ENCODE assay signal across 22 cellular contexts in the genomic region with DNA sequence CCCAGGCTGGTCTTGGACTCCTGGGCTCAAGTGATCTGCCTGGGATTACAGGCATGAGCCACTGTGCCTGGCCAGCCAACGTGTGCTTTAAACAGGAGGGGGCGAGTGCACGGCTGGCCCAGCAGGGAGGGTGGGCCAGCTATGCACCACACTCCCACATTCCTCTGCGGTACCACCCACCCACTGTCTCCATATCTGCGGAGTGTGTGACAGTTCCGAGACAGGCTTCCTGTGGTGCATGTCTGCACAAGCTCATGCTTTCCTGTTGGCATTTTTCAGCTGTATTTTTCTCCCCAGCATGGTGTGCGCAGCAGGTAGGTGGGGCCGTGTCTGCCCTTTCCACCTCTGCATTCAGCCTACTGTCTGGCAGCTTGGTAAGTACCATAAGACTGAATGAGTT.
"Had no signal": no experiment of that assay in that cellular context is flagged by ENCODE, and none has a peak within 500 bp of the region (broad histone marks: within the 10 kb centered on the region; RNA-seq: fewer than 3 reads in every experiment).

No MANE protein-coding gene starts in this region.

- H3K4me1 Mint-ChIP-seq: activated B cell treated with CpG ODN at 0.5 μM for 24 hours had no signal

- H3K79me2 ChIP-seq: hepatocyte had no signal

- H3K36me3 ChIP-seq: brain microvascular endothelial cell, lower lobe of right lung, right atrium auricular region, tibial artery had no signal

- H2AFZ ChIP-seq: hepatocyte had no signal

- H3K27ac Mint-ChIP-seq: activated B cell treated with CpG ODN at 0.5 μM for 24 hours; activated CD4-positive, alpha-beta memory T cell treated with anti-CD3 and anti-CD28 coated beads for 36 hours; nephron; T-helper 2 cell treated with Interferon-gamma antibody and Interleukin-4, amounts not matched to agents 5 μg/mL and 100 μg/mL, for 36 hours had no signal

- H3K4me3 Mint-ChIP-seq: activated B cell treated with CpG ODN at 0.5 μM for 24 hours; activated CD4-positive, alpha-beta memory T cell treated with anti-CD3 and anti-CD28 coated beads for 36 hours; nephron; T-helper 2 cell treated with Interferon-gamma antibody and Interleukin-4, amounts not matched to agents 5 μg/mL and 100 μg/mL, for 36 hours had no signal

- FAIRE-seq: islet of Langerhans, TTC549 had no signal

- H3K27me3 ChIP-seq: brain microvascular endothelial cell, hepatocyte, right atrium auricular region, tibial artery had no signal

- H3K4me1 ChIP-seq: lower lobe of right lung, right atrium auricular region, tibial artery had no signal

- H3K4me2 ChIP-seq: hepatocyte, SK-N-SH had no signal

- H3K9me3 ChIP-seq: lower lobe of right lung, right atrium auricular region, SK-N-SH had no signal

- H3K4me3 ChIP-seq: coronary artery, hepatocyte, lower lobe of right lung, right atrium auricular region, tibial artery had no signal

- H3K27ac ChIP-seq: brain microvascular endothelial cell, coronary artery, hepatocyte, lower lobe of right lung, right atrium auricular region, tibial artery had no signal

- H3K9ac ChIP-seq: SK-N-SH had no signal

- DNase-seq: activated B cell treated with CpG ODN at 0.5 μM for 24 hours; activated CD4-positive, alpha-beta memory T cell treated with anti-CD3 and anti-CD28 coated beads for 36 hours; activated CD4-positive, alpha-beta T cell treated with anti-CD3 and anti-CD28 coated beads for 4 hours; activated naive CD4-positive, alpha-beta T cell treated with anti-CD3 and anti-CD28 coated beads, Interleukin-2, amount 50 U/mL, for 16 hours; activated T-cell treated with anti-CD3 and anti-CD28 coated beads, Interleukin-2, amount 50 U/mL, for 1 hour; aorta; brain microvascular endothelial cell; left colon; lower lobe of right lung; midbrain; SK-N-SH; stimulated activated CD4-positive, alpha-beta T cell treated with anti-CD3 and anti-CD28 coated beads, Interleukin-2, amount 100 ng/mL, for 24 hours; stimulated activated naive CD8-positive, alpha-beta T cell treated with anti-CD3 and anti-CD28 coated beads, Interleukin-15, Interleukin-2, amounts not matched to agents 100 U/mL and 50 U/mL, for 24 hours; substantia nigra; tibial artery had no signal

- H3K36me3 Mint-ChIP-seq: activated CD4-positive, alpha-beta memory T cell treated with anti-CD3 and anti-CD28 coated beads for 36 hours had no signal
